In genomic region chr10:117542706-117543244, GRCh38 we compare ENCODE assay signal across 9 cellular contexts. TPM values are rescaled to one million over a fixed set of nuclear protein-coding genes. Genes with fewer than 3 reads are reported as not detected.
A peak's percentile ranks its signal among the peaks of the same experiment; 100 is the strongest.
DNase-seq lines count a peak whose midpoint lies in the region; ATAC-seq, FAIRE-seq and TF ChIP-seq lines count a peak whose summit lies in the region.
"Had no signal": no experiment of that assay in that cellular context is flagged by ENCODE, and none has a peak within 500 bp of the region (broad histone marks: within the 10 kb centered on the region; RNA-seq: fewer than 3 reads in every experiment).

EMX2 (plus strand) TSS chr10:117542746; CDS start chr10:117543268, 522 bp downstream.

- H4K20me1 ChIP-seq in BLaER1: peaks cover 96% of the 10 kb centered on the region

- no peak for TF ChIP-seq POLR2A in esophagus muscularis mucosa (IDR thresholded peaks at IDR 0.05; ENCODE audit: low read depth)

- H3K27me3 Mint-ChIP-seq in IgD-negative memory B cell: peaks cover 66% of the 10 kb centered on the region

- no peaks in the 10 kb centered on the region for H3K36me3 Mint-ChIP-seq in IgD-negative memory B cell

- peaks cover 2 to 7% (median 7%) of the 10 kb centered on the region in 3 donors for H3K4me1 Mint-ChIP-seq in IgD-negative memory B cell

- no peak within 1 kb of the TSS for H3K27ac Mint-ChIP-seq in IgD-negative memory B cell

- DNase-seq in esophagus muscularis mucosa (ENCODE audit: extremely low spot score) (no peak), pancreas (no peak), NCI-H2081 (lab: John Stamatoyannopoulos, UW) (no peak), islet precursor cell (no peak), colonic mucosa (no peak)
- no peak for DNase-seq in stimulated activated naive CD4-positive, alpha-beta T cell treated with Interleukin-2 at 50 U/mL for 16 hours (lab: John Stamatoyannopoulos, UW)

- FAIRE-seq in pancreas (lab: Jason Lieb, UNC): no peak

- no peak within 1 kb of the TSS for H3K9ac ChIP-seq in BLaER1
- H3K9ac ChIP-seq in colonic mucosa (ENCODE audit: low read depth in 2 of 2, low read length in 2 of 2): peak within 1 kb of the TSS in 1 of 2 donors; percentile 24

- intact Hi-C loops in esophagus muscularis mucosa (cut with DNase I) (no loop called here), pancreas (cut with DNase I) (no loop called here), colonic mucosa (cut with DNase I) (no loop called here)

- H3K4me3 ChIP-seq in BLaER1 (peak within 1 kb of the TSS; percentile 42; the same call in 1 of the 2 replicates), esophagus muscularis mucosa (peak within 1 kb of the TSS; percentile 46 to 54 (median 46)), pancreas (peak within 1 kb of the TSS; percentile 4 to 47 (median 12)), colonic mucosa (no peak within 1 kb of the TSS)

- H3K27me3 ChIP-seq in BLaER1: peaks cover 100% of the 10 kb centered on the region
- H3K27me3 ChIP-seq in esophagus muscularis mucosa: peaks cover 0 to 100% (median 80%) of the 10 kb centered on the region in 4 donors
- H3K27me3 ChIP-seq in pancreas: peaks cover 0 to 79% (median 14%) of the 10 kb centered on the region in 4 donors
- H3K27me3 ChIP-seq in colonic mucosa: peaks cover 96% of the 10 kb centered on the region

- H3K4me3 Mint-ChIP-seq in IgD-negative memory B cell: peak within 1 kb of the TSS in 3 of 4 donors; percentile 12 to 76 (median 39)

- H3K36me3 ChIP-seq in BLaER1 (no peaks in the 10 kb centered on the region), esophagus muscularis mucosa (no peaks in the 10 kb centered on the region), pancreas (no peaks in the 10 kb centered on the region), colonic mucosa (no peaks in the 10 kb centered on the region)

- TF ChIP-seq CTCF in esophagus muscularis mucosa (IDR thresholded peaks at IDR 0.05) (no peak), pancreas (IDR thresholded peaks at IDR 0.05) (no peak), colonic mucosa (IDR thresholded peaks at IDR 0.05) (no peak)

- TF ChIP-seq EP300 in esophagus muscularis mucosa (IDR thresholded peaks at IDR 0.05): no peak

- H3K9me3 Mint-ChIP-seq in IgD-negative memory B cell: peaks cover 0 to 5% (median 0%) of the 10 kb centered on the region in 3 donors

- H3K27ac ChIP-seq in BLaER1: no peak within 1 kb of the TSS
- peak within 1 kb of the TSS in 3 of 4 donors; percentile 28 to 44 (median 29) for H3K27ac ChIP-seq in esophagus muscularis mucosa (replicated peaks in 1 of 4)
- no peak within 1 kb of the TSS for H3K27ac ChIP-seq in pancreas
- no peak within 1 kb of the TSS for H3K27ac ChIP-seq in colonic mucosa

- H3K4me1 ChIP-seq in BLaER1 (peaks cover 16% of the 10 kb centered on the region), esophagus muscularis mucosa (peaks cover 44 to 65% (median 60%) of the 10 kb centered on the region in 4 donors), pancreas (peaks cover 7 to 23% (median 12%) of the 10 kb centered on the region in 3 donors), colonic mucosa (peaks cover 20% of the 10 kb centered on the region)

- H3K4me2 ChIP-seq in BLaER1: no peak within 1 kb of the TSS

- H3K9me3 ChIP-seq in BLaER1: peaks cover 26% of the 10 kb centered on the region
- no peaks in the 10 kb centered on the region for H3K9me3 ChIP-seq in esophagus muscularis mucosa
- no peaks in the 10 kb centered on the region for H3K9me3 ChIP-seq in pancreas
- no peaks in the 10 kb centered on the region for H3K9me3 ChIP-seq in colonic mucosa

- no peak for ATAC-seq in pancreas

- 10% methylated on average over 25 of the region's 27 CpGs for WGBS in esophagus muscularis mucosa
- WGBS in pancreas, 2 donors: 7 to 10% methylated on average over 27 of the region's 27 CpGs

RNA-seq across cellular contexts. Expression of gene EMX2, which starts in this region (rescaled TPM):
- polyA plus RNA-seq in IgD-negative memory B cell (not detected), pancreas (under 1 TPM; 0.09 to 0.27 TPM)
- total RNA-seq in esophagus muscularis mucosa (under 1 TPM in 2 of 4 donors, not detected in 2; 0.52 to 0.71 TPM), pancreas (under 1 TPM in 2 of 6 donors, not detected in 4; 0.06 to 0.09 TPM), colonic mucosa (not detected)
- total RNA-seq: glomerular endothelial cell had no signal

Comparison
In these comparisons a context has a peak if more than half of its experiments do, and no peak if none do; other contexts are left out.
1. H3K27ac ChIP-seq: peak in esophagus muscularis mucosa (3 of 4); none in BLaER1 (single experiment), pancreas (0 of 4) and colonic mucosa (single experiment).